2 cellular contexts compared by ENCODE assay signal in the genomic region with DNA sequence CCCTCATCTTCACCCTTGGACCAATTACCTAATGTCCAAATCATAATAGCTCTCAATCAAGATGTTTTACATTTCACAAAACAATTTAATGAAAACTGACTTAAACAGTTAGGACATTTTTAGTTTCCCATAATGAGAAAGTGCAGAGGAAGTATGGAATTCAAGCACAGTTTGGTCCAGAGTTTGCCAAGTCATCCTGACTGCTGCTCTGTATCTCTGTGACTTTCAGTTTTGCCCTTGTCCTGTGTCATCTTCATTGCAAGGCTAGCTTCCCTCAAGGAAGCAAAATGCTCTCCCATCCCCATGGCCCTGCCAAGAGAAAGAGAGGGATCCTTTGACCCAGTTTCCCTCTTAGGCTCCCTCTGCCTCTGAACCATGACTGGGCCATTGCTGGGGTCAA.
TF ChIP-seq lines count a peak whose summit lies in the region.

No MANE protein-coding gene starts in this region.

TF ChIP-seq in IMR-90, 13 proteins besides CTCF, POLR2A, EP300 and RAD21:
- TF ChIP-seq, protein P1, sequence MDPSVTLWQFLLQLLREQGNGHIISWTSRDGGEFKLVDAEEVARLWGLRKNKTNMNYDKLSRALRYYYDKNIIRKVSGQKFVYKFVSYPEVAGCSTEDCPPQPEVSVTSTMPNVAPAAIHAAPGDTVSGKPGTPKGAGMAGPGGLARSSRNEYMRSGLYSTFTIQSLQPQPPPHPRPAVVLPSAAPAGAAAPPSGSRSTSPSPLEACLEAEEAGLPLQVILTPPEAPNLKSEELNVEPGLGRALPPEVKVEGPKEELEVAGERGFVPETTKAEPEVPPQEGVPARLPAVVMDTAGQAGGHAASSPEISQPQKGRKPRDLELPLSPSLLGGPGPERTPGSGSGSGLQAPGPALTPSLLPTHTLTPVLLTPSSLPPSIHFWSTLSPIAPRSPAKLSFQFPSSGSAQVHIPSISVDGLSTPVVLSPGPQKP (IDR thresholded peaks at IDR 0.05; ENCODE audit: borderline replicate concordance, low read depth, low read length): no peak
- peak; percentile 35; the same call in 1 of the 2 replicates for TF ChIP-seq NFE2L2 (IDR thresholded peaks at IDR 0.05; ENCODE audit: low read depth, low read length)

TF ChIP-seq in K562, 482 proteins besides CTCF, POLR2A, EP300 and RAD21:
- TF ChIP-seq ZNF316 (IDR thresholded peaks at IDR 0.05) (peak; percentile 34; the same call in 1 of the 2 replicates), MAFK (IDR thresholded peaks at IDR 0.05; ENCODE audit: low read length) (0 out of 2 replicates have a peak, but pooled peaks have one; percentile 19), MAFG (tag; conservative IDR thresholded peaks at IDR 0.05) (peak; percentile 79), C11orf30 (IDR thresholded peaks at IDR 0.05; ENCODE audit: low read depth) (0 out of 2 replicates have a peak, but pooled peaks have one; percentile 13), SUPT5H (IDR thresholded peaks at IDR 0.05) (no peak), KDM4B (IDR thresholded peaks at IDR 0.05; ENCODE audit: borderline replicate concordance in 2 of 2, low read depth in 1 of 2) (no peak)
- TF ChIP-seq, protein P2, sequence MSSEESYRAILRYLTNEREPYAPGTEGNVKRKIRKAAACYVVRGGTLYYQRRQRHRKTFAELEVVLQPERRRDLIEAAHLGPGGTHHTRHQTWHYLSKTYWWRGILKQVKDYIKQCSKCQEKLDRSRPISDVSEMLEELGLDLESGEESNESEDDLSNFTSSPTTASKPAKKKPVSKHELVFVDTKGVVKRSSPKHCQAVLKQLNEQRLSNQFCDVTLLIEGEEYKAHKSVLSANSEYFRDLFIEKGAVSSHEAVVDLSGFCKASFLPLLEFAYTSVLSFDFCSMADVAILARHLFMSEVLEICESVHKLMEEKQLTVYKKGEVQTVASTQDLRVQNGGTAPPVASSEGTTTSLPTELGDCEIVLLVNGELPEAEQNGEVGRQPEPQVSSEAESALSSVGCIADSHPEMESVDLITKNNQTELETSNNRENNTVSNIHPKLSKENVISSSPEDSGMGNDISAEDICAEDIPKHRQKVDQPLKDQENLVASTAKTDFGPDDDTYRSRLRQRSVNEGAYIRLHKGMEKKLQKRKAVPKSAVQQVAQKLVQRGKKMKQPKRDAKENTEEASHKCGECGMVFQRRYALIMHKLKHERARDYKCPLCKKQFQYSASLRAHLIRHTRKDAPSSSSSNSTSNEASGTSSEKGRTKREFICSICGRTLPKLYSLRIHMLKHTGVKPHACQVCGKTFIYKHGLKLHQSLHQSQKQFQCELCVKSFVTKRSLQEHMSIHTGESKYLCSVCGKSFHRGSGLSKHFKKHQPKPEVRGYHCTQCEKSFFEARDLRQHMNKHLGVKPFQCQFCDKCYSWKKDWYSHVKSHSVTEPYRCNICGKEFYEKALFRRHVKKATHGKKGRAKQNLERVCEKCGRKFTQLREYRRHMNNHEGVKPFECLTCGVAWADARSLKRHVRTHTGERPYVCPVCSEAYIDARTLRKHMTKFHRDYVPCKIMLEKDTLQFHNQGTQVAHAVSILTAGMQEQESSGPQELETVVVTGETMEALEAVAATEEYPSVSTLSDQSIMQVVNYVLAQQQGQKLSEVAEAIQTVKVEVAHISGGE (CRISPR knock-in tag; IDR thresholded peaks at IDR 0.05): no peak
- TF ChIP-seq, protein P3, sequence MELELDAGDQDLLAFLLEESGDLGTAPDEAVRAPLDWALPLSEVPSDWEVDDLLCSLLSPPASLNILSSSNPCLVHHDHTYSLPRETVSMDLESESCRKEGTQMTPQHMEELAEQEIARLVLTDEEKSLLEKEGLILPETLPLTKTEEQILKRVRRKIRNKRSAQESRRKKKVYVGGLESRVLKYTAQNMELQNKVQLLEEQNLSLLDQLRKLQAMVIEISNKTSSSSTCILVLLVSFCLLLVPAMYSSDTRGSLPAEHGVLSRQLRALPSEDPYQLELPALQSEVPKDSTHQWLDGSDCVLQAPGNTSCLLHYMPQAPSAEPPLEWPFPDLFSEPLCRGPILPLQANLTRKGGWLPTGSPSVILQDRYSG (tag; conservative IDR thresholded peaks at IDR 0.05; ENCODE audit: low read depth): no peak
TF ChIP-seq in K562: peak in this region for 4.
